Comparison of ENCODE assay signal across 1 cellular context in the genomic region with DNA sequence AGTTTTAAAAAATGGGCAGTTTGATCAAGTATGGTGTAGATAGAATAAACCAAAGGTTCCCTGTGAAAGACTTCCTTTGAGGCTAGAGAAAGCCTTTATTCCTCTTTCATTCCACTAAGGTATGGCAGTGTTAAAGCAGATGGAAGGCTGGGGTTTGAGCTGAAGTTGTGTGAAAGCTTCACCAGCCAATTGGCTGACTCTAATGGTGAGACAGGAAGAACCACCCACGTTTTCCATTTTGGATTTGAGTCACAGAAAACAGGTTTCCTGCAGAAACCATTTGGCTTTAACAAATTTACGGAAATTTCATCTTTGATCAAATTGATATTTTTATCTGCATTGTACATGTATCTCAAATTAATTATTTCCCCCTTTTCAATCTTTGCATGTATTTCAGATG.
TF ChIP-seq lines count a peak whose summit lies in the region.

No MANE protein-coding gene starts in this region.

TF ChIP-seq in WTC11, 78 proteins besides CTCF, POLR2A, EP300 and RAD21 (continued from another document):
- no peak for TF ChIP-seq ZNF532 (CRISPR knock-in tag; IDR thresholded peaks at IDR 0.05; ENCODE audit: borderline replicate concordance)
TF ChIP-seq in WTC11: peak in this region for 0.
